32 cellular contexts compared by ENCODE assay signal in the genomic region with DNA sequence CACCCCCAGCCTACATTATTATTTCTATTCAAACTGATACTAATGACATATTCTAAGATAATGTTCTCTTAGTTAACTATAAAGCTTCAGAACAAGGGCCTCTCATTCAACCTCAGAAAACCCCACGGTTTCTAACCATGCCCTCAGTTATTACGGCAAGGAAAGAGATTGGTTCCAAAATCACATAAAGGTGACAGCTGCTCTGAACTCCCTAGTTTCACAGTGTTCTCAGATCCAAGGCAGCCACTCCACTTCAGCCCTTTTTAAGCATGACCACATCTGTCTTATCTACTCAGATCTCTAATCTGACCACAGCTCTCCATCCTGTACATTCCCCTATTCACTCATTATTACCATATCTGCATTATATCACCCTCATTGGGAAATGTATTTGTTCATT.
DNase-seq lines count a peak whose midpoint lies in the region; ATAC-seq and TF ChIP-seq lines count a peak whose summit lies in the region.
"Had no signal": no experiment of that assay in that cellular context is flagged by ENCODE, and none has a peak within 500 bp of the region (broad histone marks: within the 10 kb centered on the region; RNA-seq: fewer than 3 reads in every experiment).

No MANE protein-coding gene starts in this region.

- no peak for TF ChIP-seq CTCF in mammary epithelial cell (conservative IDR thresholded peaks at IDR 0.05 in 1 of 2, IDR thresholded peaks at IDR 0.05 in 1 of 2; ENCODE audit: extremely low read depth in 1 of 2, insufficient read depth in 1 of 2, low read depth in 1 of 2, low read length in 2 of 2)
- TF ChIP-seq CTCF in MCF 10A (IDR thresholded peaks at IDR 0.05; ENCODE audit: unreplicated experiment), result no peak
- no peak for TF ChIP-seq CTCF in choroid plexus epithelial cell (conservative IDR thresholded peaks at IDR 0.05; ENCODE audit: low read depth, low read length)
- TF ChIP-seq CTCF in lower lobe of right lung (IDR thresholded peaks at IDR 0.05), result no peak

- in situ Hi-C loops in mammary epithelial cell (cut with MboI; ENCODE audit: low sequenced_read_pairs in 2 of 2), result no loop called here

- no peak overlapping the region for H3K4me3 Mint-ChIP-seq in MCF 10A (ENCODE audit: unreplicated experiment)
- H3K4me3 Mint-ChIP-seq: activated naive CD4-positive, alpha-beta T cell treated with anti-CD3 and anti-CD28 coated beads, Interleukin-2, amount 50 U/mL, for 24 hours; IgD-negative memory B cell; immature natural killer cell; mesothelial cell of epicardium; natural killer cell; T-cell had no signal

- no peaks in the 10 kb centered on the region for H3K36me3 ChIP-seq in mammary epithelial cell (ENCODE audit: insufficient read depth, low read length)
- no peaks in the 10 kb centered on the region for H3K36me3 ChIP-seq in lower lobe of right lung
- H3K36me3 ChIP-seq: BLaER1 treated with 17β-estradiol and CSF1 and Interleukin-3, amounts not matched to agents 10 nM and 100 nM; esophagus squamous epithelium; gastroesophageal sphincter; left lung; thoracic aorta; vagina had no signal

- H3K4me1 Mint-ChIP-seq in MCF 10A (ENCODE audit: insufficient read depth, unreplicated experiment), result peaks cover 6% of the 10 kb centered on the region

- dilution Hi-C loops in mammary epithelial cell (cut with HindIII; ENCODE audit: low sequenced_read_pairs), result no loop called here

- BruUV-seq in mammary epithelial cell (replicated peaks; lab: Mats Ljungman, UMichigan) (no TSS peak), MCF 10A (replicated peaks; lab: Mats Ljungman, UMichigan) (no TSS peak)

- no peak overlapping the region for H3K27ac Mint-ChIP-seq in MCF 10A (ENCODE audit: low read depth, unreplicated experiment)
- H3K27ac Mint-ChIP-seq: IgD-negative memory B cell, mesothelial cell of epicardium, natural killer cell, T-cell had no signal

- no peak overlapping the region for H3K9ac ChIP-seq in mammary epithelial cell (ENCODE audit: insufficient read depth, low read length)
- H3K9ac ChIP-seq: BLaER1 treated with 17β-estradiol and CSF1 and Interleukin-3, amounts not matched to agents 10 nM and 100 nM had no signal

- POLR2A ChIA-PET in MCF 10A (lab: Yijun Ruan, JAX), result no interaction called here

- H3K9me3 ChIP-seq in mammary epithelial cell (replicated peaks; ENCODE audit: insufficient read depth, low read length), result no peaks in the 10 kb centered on the region
- H3K9me3 ChIP-seq in lower lobe of right lung, result no peaks in the 10 kb centered on the region
- H3K9me3 ChIP-seq: BLaER1 treated with 17β-estradiol and CSF1 and Interleukin-3, amounts not matched to agents 10 nM and 100 nM; esophagus squamous epithelium; gastroesophageal sphincter; left lung; thoracic aorta; vagina had no signal

- no peak for ATAC-seq in lower lobe of right lung
- ATAC-seq: gastroesophageal sphincter, HCT116, left lung, natural killer cell, Panc1, T-cell had no signal

- no peaks in the 10 kb centered on the region for H3K27me3 Mint-ChIP-seq in MCF 10A (ENCODE audit: insufficient read depth, unreplicated experiment)
- H3K27me3 Mint-ChIP-seq: activated naive CD4-positive, alpha-beta T cell treated with anti-CD3 and anti-CD28 coated beads, Interleukin-2, amount 50 U/mL, for 24 hours; T-cell had no signal

- no peak overlapping the region for H2AFZ ChIP-seq in mammary epithelial cell (ENCODE audit: low read depth, low read length)

- no peaks in the 10 kb centered on the region for H3K36me3 Mint-ChIP-seq in MCF 10A (ENCODE audit: insufficient read depth, unreplicated experiment)
- H3K36me3 Mint-ChIP-seq: activated naive CD4-positive, alpha-beta T cell treated with anti-CD3 and anti-CD28 coated beads, Interleukin-2, amount 50 U/mL, for 24 hours; IgD-negative memory B cell; immature natural killer cell; mesothelial cell of epicardium; natural killer cell; T-cell had no signal

- no peaks in the 10 kb centered on the region for H3K9me3 Mint-ChIP-seq in MCF 10A (ENCODE audit: unreplicated experiment)
- H3K9me3 Mint-ChIP-seq: IgD-negative memory B cell, immature natural killer cell, mesothelial cell of epicardium, natural killer cell had no signal

- H3K4me3 ChIP-seq in mammary epithelial cell (replicated peaks in 1 of 3; ENCODE audit: insufficient read depth in 1 of 3, low read depth in 2 of 3, low read length in 3 of 3) (no peak overlapping the region), choroid plexus epithelial cell (ENCODE audit: low read depth, low read length) (no peak overlapping the region), lower lobe of right lung (no peak overlapping the region)
- H3K4me3 ChIP-seq: BLaER1 treated with 17β-estradiol and CSF1 and Interleukin-3, amounts not matched to agents 10 nM and 100 nM; esophagus squamous epithelium; gastroesophageal sphincter; left lung; smooth muscle cell; thoracic aorta; vagina had no signal

- H3K79me2 ChIP-seq in mammary epithelial cell (ENCODE audit: insufficient read depth, low read length), result no peaks in the 10 kb centered on the region

- H4K20me1 ChIP-seq in mammary epithelial cell (ENCODE audit: insufficient read depth, low read length), result no peaks in the 10 kb centered on the region
- H4K20me1 ChIP-seq: BLaER1 treated with 17β-estradiol and CSF1 and Interleukin-3, amounts not matched to agents 10 nM and 100 nM had no signal

- WGBS in mammary epithelial cell (ENCODE audit: low coverage, missing lambda C conversion rate), result 96% methylated on average over 2 of the region's 2 CpGs

- no peak overlapping the region for H3K4me2 ChIP-seq in mammary epithelial cell (ENCODE audit: insufficient read depth, low read depth, low read length)
- H3K4me2 ChIP-seq: smooth muscle cell had no signal

- CTCF ChIA-PET in mammary epithelial cell (lab: Charles Lee; ENCODE audit: low non-redundant PET), result interaction anchor here (0.7 kb wide), 1 partner anchor 60 kb away, joined by 3 read pairs; no protein-coding TSS in a partner anchor
- CTCF ChIA-PET in MCF 10A (lab: Yijun Ruan, JAX), result interaction anchor here (0.7 to 1.1 kb wide), 3 partner anchors 30 to 1269 kb away, joined by 3 to 4 read pairs (median 3); no protein-coding TSS in a partner anchor

- peak; percentile 29 for DNase-seq in mammary epithelial cell
- DNase-seq in MCF 10A (ENCODE audit: unreplicated experiment), result no peak
- peak; percentile 27 for DNase-seq in M059J (ENCODE audit: low read depth)
- DNase-seq in choroid plexus epithelial cell (ENCODE audit: low read depth), result peak; percentile 32
- DNase-seq in SIG-M5 treated with dmso at 0.1 percent for 504 hours (lab: John Stamatoyannopoulos, UW; ENCODE audit: unreplicated experiment), result no peak
- no peak for DNase-seq in dermis blood vessel endothelial cell
- no peak for DNase-seq in lower lobe of right lung
- DNase-seq in Ammon's horn (ENCODE audit: low spot score), result no peak
- DNase-seq: activated CD4-positive, alpha-beta T cell treated with anti-CD3 and anti-CD28 coated beads for 1 hour; COR-L47; DMS79 treated with DMSO at 0.1 percent for 48 hours; esophagus squamous epithelium; hippocampal formation; immature natural killer cell; left lung; natural killer cell; NCI-H1105; NCI-H2029 treated with DMSO at 0.1 percent for 48 hours; NCI-H446; SIG-M5; stimulated activated CD4-positive, alpha-beta T cell treated with anti-CD3 and anti-CD28 coated beads, Interleukin-2, amount 100 ng/mL, for 24 hours; T-cell had no signal

- no peaks in the 10 kb centered on the region for H3K27me3 ChIP-seq in mammary epithelial cell (ENCODE audit: insufficient read depth, low read length)
- H3K27me3 ChIP-seq in lower lobe of right lung (ENCODE audit: low read depth), result no peaks in the 10 kb centered on the region
- H3K27me3 ChIP-seq: BLaER1 treated with 17β-estradiol and CSF1 and Interleukin-3, amounts not matched to agents 10 nM and 100 nM; esophagus squamous epithelium; gastroesophageal sphincter; left lung; vagina had no signal

- H3K4me1 ChIP-seq in mammary epithelial cell (ENCODE audit: insufficient read depth, low read length) (peaks cover 7% of the 10 kb centered on the region), lower lobe of right lung (peaks cover 14% of the 10 kb centered on the region)
- H3K4me1 ChIP-seq: vagina had no signal

- H3K27ac ChIP-seq in mammary epithelial cell (ENCODE audit: insufficient read depth, low read depth, low read length) (no peak overlapping the region), lower lobe of right lung (no peak overlapping the region)
- H3K27ac ChIP-seq: BLaER1 treated with 17β-estradiol and CSF1 and Interleukin-3, amounts not matched to agents 10 nM and 100 nM; esophagus squamous epithelium; gastroesophageal sphincter; left lung; thoracic aorta; vagina had no signal

- intact Hi-C loops in mammary epithelial cell (cut with micrococcal nuclease), result no loop called here
- intact Hi-C loops in MCF 10A (cut with micrococcal nuclease), result no loop called here
- intact Hi-C loops in lower lobe of right lung (cut with DNase I), result no loop called here

Comparison
In these comparisons a context has a peak if more than half of its experiments do, and no peak if none do; other contexts are left out.
1. DNase-seq: peak in mammary epithelial cell (single experiment), M059J (single experiment) and choroid plexus epithelial cell (single experiment); none in MCF 10A (single experiment), SIG-M5 treated with dmso at 0.1 percent for 504 hours (single experiment), dermis blood vessel endothelial cell (single experiment), lower lobe of right lung (single experiment) and Ammon's horn (single experiment).